In the genomic region with DNA sequence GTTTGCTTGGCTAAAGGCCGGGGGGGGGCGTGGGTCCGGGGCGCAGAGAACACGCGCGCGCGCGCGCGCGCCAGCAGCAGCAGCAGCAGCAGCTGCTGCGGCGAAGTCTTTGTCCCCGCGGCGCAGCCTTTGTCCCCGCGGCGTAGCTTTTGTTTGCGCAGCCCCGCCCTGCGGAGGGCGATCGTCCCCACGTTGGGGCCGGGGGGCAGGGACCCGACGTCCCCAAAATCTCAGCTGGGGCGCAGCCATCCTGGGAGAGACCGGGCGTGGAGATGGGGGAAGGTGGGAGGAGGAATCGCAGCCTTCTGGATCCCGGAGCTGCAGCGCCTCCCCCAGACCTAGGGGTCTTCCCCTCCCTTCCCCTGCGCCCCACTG, we compare ENCODE assay signal across 8 cellular contexts.
A peak's percentile ranks its signal among the peaks of the same experiment; 100 is the strongest.
DNase-seq lines count a peak whose midpoint lies in the region; ATAC-seq and TF ChIP-seq lines count a peak whose summit lies in the region.

No MANE protein-coding gene starts in this region.

- intact Hi-C loops in heart left ventricle (cut with DNase I): loop anchor here in 1 of 10 donors (2.0 kb wide), 1 partner anchor 26 kb away; no protein-coding TSS in a partner anchor

- H3K36me3 ChIP-seq in heart left ventricle: no peaks in the 10 kb centered on the region

- in situ Hi-C loops in ACHN (cut with HindIII; ENCODE audit: low pct_ligation_motif_present, low pct_unique_long_range_greater_than_20kb, low sequenced_read_pairs): no loop called here

- H3K27ac ChIP-seq in heart left ventricle: peak overlapping the region in 4 of 12 donors; percentile 40 to 71 (median 60)

- TF ChIP-seq CTCF in heart left ventricle (IDR thresholded peaks at IDR 0.05): no peak

- no peaks in the 10 kb centered on the region for H3K36me3 Mint-ChIP-seq in activated CD4-positive, alpha-beta memory T cell treated with anti-CD3 and anti-CD28 coated beads, Interleukin-2, amount 10 ng/mL, durations not matched to agents 7 days and 5 days (ENCODE audit: low read depth)

- no peaks in the 10 kb centered on the region for H3K4me1 Mint-ChIP-seq in activated CD4-positive, alpha-beta memory T cell treated with anti-CD3 and anti-CD28 coated beads, Interleukin-2, amount 10 ng/mL, durations not matched to agents 7 days and 5 days

- no peaks in the 10 kb centered on the region for H3K9me3 ChIP-seq in heart left ventricle

- H3K27ac Mint-ChIP-seq in activated CD4-positive, alpha-beta memory T cell treated with anti-CD3 and anti-CD28 coated beads, Interleukin-2, amount 10 ng/mL, durations not matched to agents 7 days and 5 days: no peak overlapping the region

- peak; percentile 67 for DNase-seq in activated CD8-positive, alpha-beta memory T cell treated with anti-CD3 and anti-CD28 coated beads for 24 hours
- DNase-seq in activated CD8-positive, alpha-beta memory T cell treated with anti-CD3 and anti-CD28 coated beads, Interleukin-2, amount 50 U/mL, for 4 hours: no peak
- no peak for DNase-seq in activated CD4-positive, alpha-beta memory T cell treated with anti-CD3 and anti-CD28 coated beads, Interleukin-2, amount 10 ng/mL, durations not matched to agents 7 days and 5 days
- DNase-seq in heart left ventricle (peak in 3 of 5 donors; percentile 32 to 49 (median 38)), pons (ENCODE audit: low spot score) (peak; percentile 20), ACHN (no peak), HPDE6-E6E7 (ENCODE audit: extremely low spot score) (no peak)

- peaks cover 0 to 15% (median 6%) of the 10 kb centered on the region in 12 donors for H3K4me1 ChIP-seq in heart left ventricle

- H3K4me3 ChIP-seq in heart left ventricle: peak overlapping the region; percentile 48 to 90 (median 75)

- CTCF ChIA-PET in activated CD4-positive, alpha-beta memory T cell treated with anti-CD3 and anti-CD28 coated beads, Interleukin-2, amount 10 ng/mL, durations not matched to agents 7 days and 5 days (lab: Charles Lee): interaction anchor here (1.4 to 5.1 kb wide), 3 partner anchors 13 to 72 kb away, joined by 3 to 27 read pairs (median 9); no protein-coding TSS in a partner anchor

- POLR2A ChIA-PET in activated CD4-positive, alpha-beta memory T cell treated with anti-CD3 and anti-CD28 coated beads, Interleukin-2, amount 10 ng/mL, durations not matched to agents 7 days and 5 days (lab: Charles Lee): interaction anchor here (0.9 kb wide), 1 partner anchor 72 kb away, joined by 3 read pairs; no protein-coding TSS in a partner anchor

- H3K4me3 Mint-ChIP-seq in activated CD4-positive, alpha-beta memory T cell treated with anti-CD3 and anti-CD28 coated beads, Interleukin-2, amount 10 ng/mL, durations not matched to agents 7 days and 5 days: peak overlapping the region; percentile 54

- ATAC-seq in heart left ventricle (peak in 1 of 4 donors; percentile 25), GM19463 (IDR thresholded peaks at IDR 0.05; ENCODE audit: unreplicated experiment) (no peak)

- no peak for TF ChIP-seq POLR2A in heart left ventricle (IDR thresholded peaks at IDR 0.05)

- peaks cover 13% of the 10 kb centered on the region for H3K27me3 Mint-ChIP-seq in activated CD4-positive, alpha-beta memory T cell treated with anti-CD3 and anti-CD28 coated beads, Interleukin-2, amount 10 ng/mL, durations not matched to agents 7 days and 5 days

- H3K9me3 Mint-ChIP-seq in activated CD4-positive, alpha-beta memory T cell treated with anti-CD3 and anti-CD28 coated beads, Interleukin-2, amount 10 ng/mL, durations not matched to agents 7 days and 5 days: no peaks in the 10 kb centered on the region

- 2 to 3% (median 2%) methylated on average over 6 to 37 of the region's 37 CpGs for WGBS in heart left ventricle, 4 donors

- no peaks in the 10 kb centered on the region for H3K27me3 ChIP-seq in heart left ventricle

Comparison
In these comparisons a context has a peak if more than half of its experiments do, and no peak if none do; other contexts are left out.
1. DNase-seq: peak in activated CD8-positive, alpha-beta memory T cell treated with anti-CD3 and anti-CD28 coated beads for 24 hours (single experiment), heart left ventricle (3 of 5) and pons (single experiment); none in activated CD8-positive, alpha-beta memory T cell treated with anti-CD3 and anti-CD28 coated beads, Interleukin-2, amount 50 U/mL, for 4 hours (single experiment), activated CD4-positive, alpha-beta memory T cell treated with anti-CD3 and anti-CD28 coated beads, Interleukin-2, amount 10 ng/mL, durations not matched to agents 7 days and 5 days (single experiment), ACHN (single experiment) and HPDE6-E6E7 (single experiment).